In the genomic region with DNA sequence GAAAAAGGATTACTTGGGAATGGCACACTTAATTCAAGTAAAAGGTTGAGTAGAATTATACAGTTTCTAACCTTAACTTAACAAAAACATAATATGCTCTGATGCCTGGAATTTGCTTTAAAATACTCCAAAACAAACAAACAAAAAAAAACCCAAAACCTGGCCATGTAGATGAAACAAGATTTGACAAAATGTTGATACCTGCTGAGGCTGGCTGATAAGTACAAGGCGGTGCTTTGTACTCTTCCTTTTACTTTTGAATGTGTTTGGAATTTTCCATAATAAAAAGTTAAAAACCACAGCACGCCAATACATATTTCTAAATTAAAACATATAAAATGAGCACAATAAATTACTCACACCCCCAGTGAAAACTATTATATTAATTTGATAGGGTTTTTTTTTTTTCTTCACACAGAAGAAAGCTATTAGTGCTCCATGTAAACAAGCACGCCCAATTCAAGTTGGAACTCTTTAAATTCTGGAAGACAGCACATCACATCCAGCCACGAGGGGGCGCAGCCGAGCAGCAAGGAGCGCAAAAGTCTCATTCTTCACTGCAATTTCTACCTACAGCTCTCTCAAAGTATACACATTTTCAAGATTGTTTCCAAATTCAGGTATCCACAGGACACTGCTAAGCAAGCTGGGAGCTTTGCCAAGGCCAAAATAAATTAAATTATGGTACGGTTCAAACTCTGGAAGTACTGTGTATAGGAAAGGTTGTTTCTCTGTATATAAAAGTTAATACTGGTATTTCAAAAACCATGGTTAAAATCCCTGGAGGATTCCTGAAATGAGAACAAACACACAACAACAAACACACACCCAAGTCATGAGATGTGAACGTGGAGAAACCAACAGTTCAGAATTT, we compare ENCODE assay signal across 1 cellular context.
TF ChIP-seq lines count a peak whose summit lies in the region.

No MANE protein-coding gene starts in this region.

TF ChIP-seq in SK-N-SH, 30 proteins besides CTCF, POLR2A, EP300 and RAD21 (continued from another document):
- no peak for TF ChIP-seq REST (IDR thresholded peaks at IDR 0.05; ENCODE audit: low read depth, low read length)
- no peak for TF ChIP-seq NRF1 (IDR thresholded peaks at IDR 0.05; ENCODE audit: low read depth, low read length)
- no peak for TF ChIP-seq RCOR1 (IDR thresholded peaks at IDR 0.05; ENCODE audit: low read length)
- 0 out of 2 replicates have a peak, but pooled peaks have one; percentile 2 for TF ChIP-seq FOSL2 (IDR thresholded peaks at IDR 0.05; ENCODE audit: borderline replicate concordance, low read depth)
- no peak for TF ChIP-seq TCF12 (IDR thresholded peaks at IDR 0.05)
- no peak for TF ChIP-seq RFX5 (IDR thresholded peaks at IDR 0.05; ENCODE audit: low read length)
- no peak for TF ChIP-seq TAF1 (IDR thresholded peaks at IDR 0.05; ENCODE audit: borderline replicate concordance, low read depth, low read length)
- TF ChIP-seq MXI1 (IDR thresholded peaks at IDR 0.05; ENCODE audit: low read depth, low read length), result no peak
- TF ChIP-seq JUND (IDR thresholded peaks at IDR 0.05), result no peak
- no peak for TF ChIP-seq ELF1 (IDR thresholded peaks at IDR 0.05)
- peak; percentile 24; the same call in 1 of the 2 replicates for TF ChIP-seq SIN3A (IDR thresholded peaks at IDR 0.05; ENCODE audit: borderline replicate concordance, low read depth, low read length)
- no peak for TF ChIP-seq POLR2AphosphoS5 (IDR thresholded peaks at IDR 0.05; ENCODE audit: low read depth, low read length)
- no peak for TF ChIP-seq FOXJ3 (CRISPR knock-in tag; IDR thresholded peaks at IDR 0.05)
TF ChIP-seq in SK-N-SH: peak in this region for 3.
